1 cellular context compared by ENCODE assay signal in the genomic region with DNA sequence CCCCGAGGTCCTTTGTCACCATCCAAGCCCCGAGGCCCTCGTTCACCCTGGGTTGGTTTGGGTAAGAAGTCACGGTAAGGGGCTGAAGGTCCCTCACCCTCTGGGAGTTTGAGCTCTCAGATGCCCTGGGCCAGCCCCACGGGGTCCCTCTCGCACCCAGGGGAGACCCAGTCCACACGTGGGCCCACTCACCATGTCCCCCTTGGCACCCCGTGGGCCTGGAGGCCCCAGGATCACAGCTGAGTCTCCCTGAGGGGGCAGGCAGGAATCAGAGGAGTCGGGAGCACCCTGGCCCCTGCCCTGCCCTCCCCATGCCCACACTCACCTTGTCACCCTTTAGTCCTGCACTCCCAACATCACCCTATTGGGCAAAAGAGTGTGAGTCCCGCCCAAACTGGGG.
TF ChIP-seq lines count a peak whose summit lies in the region.

No MANE protein-coding gene starts in this region.

TF ChIP-seq in H1, 55 proteins besides CTCF, POLR2A, EP300 and RAD21:
- TF ChIP-seq SP4 (IDR thresholded peaks at IDR 0.05; ENCODE audit: low read length) (no peak), BRCA1 (IDR thresholded peaks at IDR 0.05; ENCODE audit: low read depth, low read length) (no peak), CREB1 (IDR thresholded peaks at IDR 0.05) (no peak), JUN (IDR thresholded peaks at IDR 0.05; ENCODE audit: low read depth, low read length) (no peak), TAF7 (optimal IDR thresholded peaks at IDR 0.05; ENCODE audit: borderline replicate concordance, low read depth, low read length) (no peak), BCL11A (IDR thresholded peaks at IDR 0.05; ENCODE audit: low read depth in 2 of 2, low read length in 2 of 2) (no peak), CHD1 (IDR thresholded peaks at IDR 0.05; ENCODE audit: low read depth, low read length) (no peak), EGR1 (IDR thresholded peaks at IDR 0.05; ENCODE audit: borderline replicate concordance, low read depth, low read length) (no peak), TCF12 (IDR thresholded peaks at IDR 0.05; ENCODE audit: low read depth, low read length) (no peak)
- TF ChIP-seq, protein P1, sequence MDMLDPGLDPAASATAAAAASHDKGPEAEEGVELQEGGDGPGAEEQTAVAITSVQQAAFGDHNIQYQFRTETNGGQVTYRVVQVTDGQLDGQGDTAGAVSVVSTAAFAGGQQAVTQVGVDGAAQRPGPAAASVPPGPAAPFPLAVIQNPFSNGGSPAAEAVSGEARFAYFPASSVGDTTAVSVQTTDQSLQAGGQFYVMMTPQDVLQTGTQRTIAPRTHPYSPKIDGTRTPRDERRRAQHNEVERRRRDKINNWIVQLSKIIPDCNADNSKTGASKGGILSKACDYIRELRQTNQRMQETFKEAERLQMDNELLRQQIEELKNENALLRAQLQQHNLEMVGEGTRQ (IDR thresholded peaks at IDR 0.05; ENCODE audit: low read length), result no peak
TF ChIP-seq in H1: peak in this region for 0.
